12 cellular contexts compared by ENCODE assay signal in genomic region chr15:98889930-98890695, GRCh38.
A peak's percentile ranks its signal among the peaks of the same experiment; 100 is the strongest.
DNase-seq lines count a peak whose midpoint lies in the region; ATAC-seq, FAIRE-seq and TF ChIP-seq lines count a peak whose summit lies in the region.
"Had no signal": no experiment of that assay in that cellular context is flagged by ENCODE, and none has a peak within 500 bp of the region (broad histone marks: within the 10 kb centered on the region; RNA-seq: fewer than 3 reads in every experiment).

No MANE protein-coding gene starts in this region.

- no peaks in the 10 kb centered on the region for H3K27me3 ChIP-seq in HUES6 (ENCODE audit: control insufficient read depth, insufficient read depth, low read length)
- no peaks in the 10 kb centered on the region for H3K27me3 ChIP-seq in left lung
- no peaks in the 10 kb centered on the region for H3K27me3 ChIP-seq in HepG2 (ENCODE audit: control insufficient read depth in 1 of 2, insufficient read depth in 2 of 2, low read length in 2 of 2)

- H3K36me3 ChIP-seq in HUES6 (ENCODE audit: control insufficient read depth, insufficient read depth, low read length) (peaks cover 6% of the 10 kb centered on the region; the same call in 1 of the 2 replicates), left lung (peaks cover 0 to 7% of the 10 kb centered on the region in 2 donors), HepG2 (replicated peaks in 1 of 2; ENCODE audit: control insufficient read depth in 1 of 2, insufficient read depth in 2 of 2, low read length in 2 of 2) (peaks cover 1 to 27% of the 10 kb centered on the region in 2 experiments; a peak in 3 of 5 replicates)

- H3K9me3 ChIP-seq in HUES6 (ENCODE audit: control insufficient read depth, insufficient read depth, low read depth, low read length) (no peaks in the 10 kb centered on the region), left lung (no peaks in the 10 kb centered on the region), HepG2 (ENCODE audit: low read length) (no peaks in the 10 kb centered on the region)
- H3K9me3 ChIP-seq: psoas muscle had no signal

- no peak overlapping the region for H3K9ac ChIP-seq in HUES6 (ENCODE audit: low read length)
- no peak overlapping the region for H3K9ac ChIP-seq in HepG2 (ENCODE audit: insufficient read depth, low read depth, low read length)

- H3K9me3 Mint-ChIP-seq in activated naive CD4-positive, alpha-beta T cell treated with anti-CD3 and anti-CD28 coated beads for 36 hours: no peaks in the 10 kb centered on the region

- TF ChIP-seq POLR2A in HepG2 (IDR thresholded peaks at IDR 0.05; ENCODE audit: insufficient read depth in 1 of 2, low read depth in 2 of 2, low read length in 2 of 2): no peak

- no peak overlapping the region for H3K4me2 ChIP-seq in HepG2 (ENCODE audit: low read depth, low read length)

- no peak overlapping the region for H3K4me3 ChIP-seq in HUES6 (ENCODE audit: low read depth, low read length)
- peak overlapping the region; percentile 0 for H3K4me3 ChIP-seq in astrocyte of the spinal cord (ENCODE audit: low read depth, low read length)
- no peak overlapping the region for H3K4me3 ChIP-seq in left lung
- H3K4me3 ChIP-seq in HepG2 (replicated peaks in 1 of 3; ENCODE audit: insufficient read depth in 1 of 3, low read depth in 2 of 3, low read length in 3 of 3): no peak overlapping the region
- H3K4me3 ChIP-seq: psoas muscle had no signal

- no peak overlapping the region for H2AFZ ChIP-seq in HepG2 (ENCODE audit: low read length)

- TF ChIP-seq CTCF in astrocyte of the spinal cord (IDR thresholded peaks at IDR 0.05; ENCODE audit: low read depth, low read length) (no peak), left lung (IDR thresholded peaks at IDR 0.05) (no peak), HepG2 (CRISPR knock-in tag; IDR thresholded peaks at IDR 0.05) (no peak)

- FAIRE-seq in HepG2 (lab: Jason Lieb, UNC): no peak

- H3K27ac Mint-ChIP-seq in activated naive CD4-positive, alpha-beta T cell treated with anti-CD3 and anti-CD28 coated beads for 36 hours: no peak overlapping the region
- H3K27ac Mint-ChIP-seq: CD4-positive, CD25-positive, alpha-beta regulatory T cell had no signal

- peaks cover 12% of the 10 kb centered on the region for H3K36me3 Mint-ChIP-seq in activated naive CD4-positive, alpha-beta T cell treated with anti-CD3 and anti-CD28 coated beads for 36 hours (ENCODE audit: low read depth)

- in situ Hi-C loops in astrocyte of the spinal cord (cut with HindIII; ENCODE audit: low sequenced_read_pairs): no loop called here
- in situ Hi-C loops in HepG2 (cut with HindIII; ENCODE audit: extremely low pct_ligation_motif_present, low pct_unique_long_range_greater_than_20kb): no loop called here

- peak overlapping the region; percentile 40; the same call in 1 of the 2 replicates for H3K27ac ChIP-seq in HUES6 (ENCODE audit: low read depth, low read length)
- H3K27ac ChIP-seq in left lung: no peak overlapping the region
- H3K27ac ChIP-seq in HepG2 (ENCODE audit: extremely low read length, insufficient read depth, low read length): no peak overlapping the region
- no peak overlapping the region for H3K27ac ChIP-seq in substantia nigra (ENCODE audit: low read depth, low read length, poor library complexity, severe bottlenecking)
- H3K27ac ChIP-seq: psoas muscle had no signal

- no TSS peak for BruUV-seq in HepG2 (replicated peaks; lab: Mats Ljungman, UMichigan)

- H4K20me1 ChIP-seq in HepG2 (ENCODE audit: insufficient read depth, low read length): peaks cover 39% of the 10 kb centered on the region; the same call in 1 of the 2 replicates

- H3K4me3 Mint-ChIP-seq in activated naive CD4-positive, alpha-beta T cell treated with anti-CD3 and anti-CD28 coated beads for 36 hours: no peak overlapping the region
- H3K4me3 Mint-ChIP-seq: CD4-positive, CD25-positive, alpha-beta regulatory T cell had no signal

- DNase-seq in AG08395 (ENCODE audit: low spot score) (peak; percentile 60), astrocyte of the spinal cord (ENCODE audit: low read depth, low spot score) (peak; percentile 96), left lung (no peak), HepG2 (ENCODE audit: low spot score) (no peak), substantia nigra (lab: John Stamatoyannopoulos, UW) (no peak)
- no peak for DNase-seq in activated naive CD4-positive, alpha-beta T cell treated with anti-CD3 and anti-CD28 coated beads for 36 hours
- no peak for DNase-seq in activated CD8-positive, alpha-beta memory T cell treated with anti-CD3 and anti-CD28 coated beads for 24 hours
- DNase-seq: CD4-positive, CD25-positive, alpha-beta regulatory T cell; effector memory CD4-positive, alpha-beta T cell; NK-92 treated with Interleukin-12 subunit alpha and Interleukin-12 subunit beta, amount 100 ng/mL, for 24 hours; psoas muscle had no signal

- CTCF ChIA-PET in activated naive CD4-positive, alpha-beta T cell treated with anti-CD3 and anti-CD28 coated beads for 36 hours (lab: Charles Lee): no interaction called here
- CTCF ChIA-PET in HepG2 (lab: Yijun Ruan, JAX; ENCODE audit: low intra/inter-chr PET ratio, low total read pairs): no interaction called here

- intact Hi-C loops in left lung (cut with DNase I) (no loop called here), HepG2 (cut with micrococcal nuclease; ENCODE audit: unreplicated experiment) (no loop called here)
- intact Hi-C loops in activated naive CD4-positive, alpha-beta T cell treated with anti-CD3 and anti-CD28 coated beads for 36 hours (cut with micrococcal nuclease): no loop called here

- H3K27me3 Mint-ChIP-seq in activated naive CD4-positive, alpha-beta T cell treated with anti-CD3 and anti-CD28 coated beads for 36 hours (ENCODE audit: low read depth): no peaks in the 10 kb centered on the region
- H3K27me3 Mint-ChIP-seq: CD4-positive, CD25-positive, alpha-beta regulatory T cell had no signal

- ATAC-seq in left lung (peak; percentile 15), HepG2 (no peak)
- ATAC-seq: psoas muscle had no signal

- TF ChIP-seq RAD21 in HepG2 (CRISPR knock-in tag; IDR thresholded peaks at IDR 0.05): no peak

- H3K79me2 ChIP-seq in HepG2 (ENCODE audit: insufficient read depth, low read length): peaks cover 14% of the 10 kb centered on the region

- peaks cover 18% of the 10 kb centered on the region for H3K4me1 Mint-ChIP-seq in activated naive CD4-positive, alpha-beta T cell treated with anti-CD3 and anti-CD28 coated beads for 36 hours (ENCODE audit: low read depth)

- POLR2A ChIA-PET in HepG2 (lab: Yijun Ruan, JAX): no interaction called here

- WGBS in HepG2 (ENCODE audit: low lambda C conversion rate): 96% methylated on average over 12 of the region's 12 CpGs

- H3K4me1 ChIP-seq in HUES6 (ENCODE audit: control insufficient read depth, insufficient read depth, low read length) (peaks cover 23% of the 10 kb centered on the region), left lung (no peaks in the 10 kb centered on the region), HepG2 (ENCODE audit: insufficient read depth, low read length) (no peaks in the 10 kb centered on the region)

- TF ChIP-seq EP300 in HepG2 (IDR thresholded peaks at IDR 0.05; ENCODE audit: low read depth in 2 of 2, low read length in 2 of 2) (no peak), HepG2 (CRISPR knock-in tag; IDR thresholded peaks at IDR 0.05; ENCODE audit: borderline replicate concordance) (no peak)

TF ChIP-seq in HepG2, 621 proteins besides CTCF, POLR2A, EP300 and RAD21:
- TF ChIP-seq ZNF672 (CRISPR knock-in tag; IDR thresholded peaks at IDR 0.05): no peak
- no peak for TF ChIP-seq ZBTB3 (CRISPR knock-in tag; IDR thresholded peaks at IDR 0.05; ENCODE audit: borderline replicate concordance, low read depth)
- TF ChIP-seq SSRP1 (CRISPR knock-in tag; IDR thresholded peaks at IDR 0.05): no peak
- no peak for TF ChIP-seq NR2F2 (IDR thresholded peaks at IDR 0.05; ENCODE audit: borderline replicate concordance, low read depth)
- no peak for TF ChIP-seq FOXM1 (CRISPR knock-in tag; IDR thresholded peaks at IDR 0.05)
- TF ChIP-seq TARDBP (CRISPR knock-in tag; IDR thresholded peaks at IDR 0.05): no peak
- no peak for TF ChIP-seq CHCHD3 (CRISPR knock-in tag; IDR thresholded peaks at IDR 0.05)

Comparison
In these comparisons a context has a peak if more than half of its experiments do, and no peak if none do; other contexts are left out.
1. DNase-seq: peak in AG08395 (single experiment) and astrocyte of the spinal cord (single experiment); none in left lung (0 of 2), activated naive CD4-positive, alpha-beta T cell treated with anti-CD3 and anti-CD28 coated beads for 36 hours (single experiment), HepG2 (single experiment), substantia nigra (0 of 49) and activated CD8-positive, alpha-beta memory T cell treated with anti-CD3 and anti-CD28 coated beads for 24 hours (single experiment).